In genomic region chr17:50657054-50657453, GRCh38 we compare ENCODE assay signal across 20 cellular contexts. TPM values are rescaled to one million over a fixed set of nuclear protein-coding genes. Genes with fewer than 3 reads are reported as not detected.
A peak's percentile ranks its signal among the peaks of the same experiment; 100 is the strongest.
DNase-seq lines count a peak whose midpoint lies in the region; ATAC-seq and TF ChIP-seq lines count a peak whose summit lies in the region.
"Had no signal": no experiment of that assay in that cellular context is flagged by ENCODE, and none has a peak within 500 bp of the region (broad histone marks: within the 10 kb centered on the region; RNA-seq: fewer than 3 reads in every experiment).

No MANE protein-coding gene starts in this region.

- POLR2A ChIA-PET in Panc1 (lab: Charles Lee): no interaction called here

- H3K4me3 ChIP-seq in Panc1 (ENCODE audit: low read depth in 2 of 2, low read length in 2 of 2): no peak overlapping the region
- no peak overlapping the region for H3K4me3 ChIP-seq in mucosa of descending colon
- H3K4me3 ChIP-seq in heart right ventricle: no peak overlapping the region
- H3K4me3 ChIP-seq: GM12878, SJCRH30 had no signal

- H3K27me3 ChIP-seq in Panc1 (ENCODE audit: control insufficient read depth, insufficient read depth, low read length) (no peaks in the 10 kb centered on the region), heart right ventricle (no peaks in the 10 kb centered on the region)
- H3K27me3 ChIP-seq: SJCRH30 had no signal

- intact Hi-C loops in Panc1 (cut with micrococcal nuclease; ENCODE audit: unreplicated experiment): no loop called here
- intact Hi-C loops in mucosa of descending colon (cut with DNase I, micrococcal nuclease): no loop called here
- intact Hi-C loops in heart right ventricle (cut with DNase I): no loop called here

- H3K4me1 ChIP-seq in Panc1 (ENCODE audit: control insufficient read depth, insufficient read depth, low read length) (peaks cover 47% of the 10 kb centered on the region), mucosa of descending colon (ENCODE audit: low read depth) (peaks cover 39% of the 10 kb centered on the region), heart right ventricle (peaks cover 0 to 30% (median 26%) of the 10 kb centered on the region in 9 donors)

- TF ChIP-seq CTCF in Panc1 (IDR thresholded peaks at IDR 0.05): no peak
- TF ChIP-seq CTCF in mucosa of descending colon (IDR thresholded peaks at IDR 0.05): no peak
- TF ChIP-seq CTCF in heart right ventricle (IDR thresholded peaks at IDR 0.05): no peak

- H3K9me3 ChIP-seq in Panc1 (ENCODE audit: control insufficient read depth, insufficient read depth, low read depth, low read length): no peaks in the 10 kb centered on the region; the same call in 1 of the 2 replicates
- H3K9me3 ChIP-seq in mucosa of descending colon: no peaks in the 10 kb centered on the region
- peaks cover 0 to 11% (median 0%) of the 10 kb centered on the region in 11 donors for H3K9me3 ChIP-seq in heart right ventricle
- H3K9me3 ChIP-seq: SJCRH30 had no signal

- CTCF ChIA-PET in Panc1 (lab: Charles Lee): no interaction called here

- no peak for ATAC-seq in Panc1
- ATAC-seq in left lobe of liver: peak; percentile 19
- no peak for ATAC-seq in mucosa of descending colon
- ATAC-seq in HG03460 (IDR thresholded peaks at IDR 0.05; ENCODE audit: unreplicated experiment): no peak
- no peak for ATAC-seq in GM18868 (IDR thresholded peaks at IDR 0.05; ENCODE audit: unreplicated experiment)
- ATAC-seq in HG02763 (IDR thresholded peaks at IDR 0.05; ENCODE audit: unreplicated experiment): no peak
- ATAC-seq in heart right ventricle: no peak
- ATAC-seq: CD8-positive, alpha-beta T cell; GM12878; Right ventricle myocardium inferior; SK-N-SH treated with all-trans-retinoic acid at 6 μM for 48 hours had no signal

- 89 to 93% methylated on average over 7 of the region's 7 CpGs for WGBS in heart right ventricle, 2 donors

- in situ Hi-C loops in Panc1 (cut with HindIII; ENCODE audit: low pct_unique_long_range_greater_than_20kb, low sequenced_read_pairs): no loop called here

- DNase-seq in Panc1 (ENCODE audit: low read depth, low spot score) (no peak), left lobe of liver (ENCODE audit: low spot score) (no peak), mucosa of descending colon (peak in 2 of 3 donors; percentile 22 to 29), heart right ventricle (no peak)
- DNase-seq: Caco-2; CD8-positive, alpha-beta T cell; NCI-H1048; NCI-H1417; NCI-H1694; NCI-H2029 treated with DMSO at 0.1 percent for 48 hours; NCI-H2227 treated with DMSO at 0.1 percent for 48 hours; NCI-H69; SJCRH30 had no signal

- H3K27ac ChIP-seq in Panc1 (ENCODE audit: low read length): peak overlapping the region; percentile 85; the same call in 1 of the 2 replicates
- no peak overlapping the region for H3K27ac ChIP-seq in heart right ventricle
- H3K27ac ChIP-seq: C4-2B, SJCRH30 had no signal

- BruUV-seq in Panc1 (replicated peaks; lab: Mats Ljungman, UMichigan): no TSS peak

- H3K36me3 ChIP-seq in Panc1 (ENCODE audit: control insufficient read depth, insufficient read depth, low read length): no peaks in the 10 kb centered on the region
- no peaks in the 10 kb centered on the region for H3K36me3 ChIP-seq in mucosa of descending colon (ENCODE audit: low read depth)
- H3K36me3 ChIP-seq in heart right ventricle: no peaks in the 10 kb centered on the region
- H3K36me3 ChIP-seq: SJCRH30 had no signal

RNA-seq across cellular contexts. Expression of gene ABCC3, which starts 22.4 kb away (rescaled TPM):
- total RNA-seq in Panc1 (2021; ENCODE audit: unreplicated experiment) (128 TPM), left lobe of liver (326 TPM), mucosa of descending colon (100 to 1,000 TPM; 166 to 453 (median 211) TPM), heart right ventricle (1 to 10 TPM in 6 of 10 donors, under 1 TPM in 3, not detected in 1; 0.23 to 5.7 (median 1.1) TPM)
- polyA plus RNA-seq in Panc1 (2012; ENCODE audit: insufficient read length): 188 TPM
- polyA plus RNA-seq in heart right ventricle: 1 to 10 TPM in 1 of 2 donors, under 1 TPM in 1; 0.41 to 2.0 TPM
- total RNA-seq: CD8-positive, alpha-beta T cell had no signal

RNA-seq across cellular contexts. Expression of gene ANKRD40, which starts 50.7 kb away (rescaled TPM):
- total RNA-seq in Panc1 (2021; ENCODE audit: unreplicated experiment): 57.2 TPM
- 28.2 TPM for polyA plus RNA-seq in Panc1 (2012; ENCODE audit: insufficient read length)
- 15.6 TPM for total RNA-seq in left lobe of liver
- total RNA-seq in mucosa of descending colon: 10 to 100 TPM; 26.8 to 86.0 (median 29.6) TPM
- 10 to 100 TPM; 39.0 to 56.8 (median 43.6) TPM for total RNA-seq in heart right ventricle
- 10 to 100 TPM; 18.2 to 20.6 TPM for polyA plus RNA-seq in heart right ventricle

Comparison
In these comparisons a context has a peak if more than half of its experiments do, and no peak if none do; other contexts are left out.
1. DNase-seq: peak in mucosa of descending colon (2 of 3); none in Panc1 (single experiment), left lobe of liver (single experiment) and heart right ventricle (0 of 2).
2. RNA of gene ABCC3, which starts 22.4 kb away (total RNA-seq): 326 TPM in left lobe of liver (single experiment), 166 to 453 TPM in mucosa of descending colon and 128 TPM in Panc1 (single experiment); 0.23 to 5.7 TPM in heart right ventricle; every median in the first group is over 10 times any median in the second.